15 cellular contexts compared by ENCODE assay signal in the genomic region with DNA sequence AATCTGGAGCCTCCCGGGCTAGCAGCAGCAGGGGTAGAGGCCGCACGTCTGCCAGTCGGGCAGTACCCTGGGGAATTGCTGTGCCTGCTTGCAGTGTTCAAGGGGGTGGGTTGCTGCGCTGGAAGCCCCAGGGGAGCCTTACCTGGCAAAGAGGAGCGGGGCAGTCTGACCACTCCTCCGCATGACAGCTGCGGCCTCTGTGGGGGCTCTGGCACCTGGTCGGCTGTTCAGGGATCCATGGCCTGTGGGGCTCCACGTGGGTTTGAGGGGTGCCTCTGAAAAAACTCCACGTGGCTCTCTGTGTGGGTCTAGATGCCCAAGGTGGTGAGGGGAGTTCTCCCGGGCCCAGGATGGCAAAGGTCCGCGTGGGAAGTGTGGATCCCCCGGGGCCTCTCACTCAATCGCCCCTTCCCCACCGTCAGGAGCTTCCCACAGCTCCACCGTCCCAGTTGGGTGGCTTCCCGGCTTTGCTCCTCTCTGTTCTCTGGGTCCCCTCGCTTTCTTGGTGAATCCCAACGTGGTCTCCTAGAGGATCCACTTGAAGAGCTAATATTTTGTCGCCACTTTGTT.
DNase-seq lines count a peak whose midpoint lies in the region; ATAC-seq and TF ChIP-seq lines count a peak whose summit lies in the region.
"Had no signal": no experiment of that assay in that cellular context is flagged by ENCODE, and none has a peak within 500 bp of the region (broad histone marks: within the 10 kb centered on the region; RNA-seq: fewer than 3 reads in every experiment).

No MANE protein-coding gene starts in this region.

- no peaks in the 10 kb centered on the region for H3K9me3 ChIP-seq in aorta (ENCODE audit: control insufficient read depth, low read length)
- H3K9me3 ChIP-seq: BLaER1, Caco-2, HAP-1 had no signal

- no peak for ATAC-seq in activated naive CD8-positive, alpha-beta T cell treated with anti-CD3 and anti-CD28 coated beads, Interleukin-2, amount 10 ng/mL, durations not matched to agents 7 days and 5 days (ENCODE audit: low read depth)
- ATAC-seq in aorta (ENCODE audit: low FRiP score) (peak; percentile 19), GM19035 (IDR thresholded peaks at IDR 0.05; ENCODE audit: unreplicated experiment) (no peak), HG02870 (IDR thresholded peaks at IDR 0.05; ENCODE audit: unreplicated experiment) (no peak)

- no peak overlapping the region for H3K4me3 Mint-ChIP-seq in activated naive CD8-positive, alpha-beta T cell treated with anti-CD3 and anti-CD28 coated beads, Interleukin-2, amount 10 ng/mL, durations not matched to agents 7 days and 5 days
- no peak overlapping the region for H3K4me3 Mint-ChIP-seq in activated naive CD8-positive, alpha-beta T cell treated with anti-CD3 and anti-CD28 coated beads for 36 hours
- H3K4me3 Mint-ChIP-seq in chondrocyte (ENCODE audit: unreplicated experiment), result no peak overlapping the region
- H3K4me3 Mint-ChIP-seq: CD8-positive, alpha-beta memory T cell had no signal

- no peaks in the 10 kb centered on the region for H3K36me3 ChIP-seq in aorta (ENCODE audit: control insufficient read depth in 1 of 2, insufficient read depth in 2 of 2, low read length in 1 of 2)
- H3K36me3 ChIP-seq: BLaER1, HAP-1 had no signal

- H3K27me3 ChIP-seq in aorta (ENCODE audit: control insufficient read depth in 1 of 2, insufficient read depth in 2 of 2, low read length in 1 of 2), result no peaks in the 10 kb centered on the region
- H3K27me3 ChIP-seq: BLaER1 had no signal

- POLR2A ChIA-PET in activated naive CD8-positive, alpha-beta T cell treated with anti-CD3 and anti-CD28 coated beads, Interleukin-2, amount 10 ng/mL, durations not matched to agents 7 days and 5 days (lab: Charles Lee), result no interaction called here

- H3K4me1 Mint-ChIP-seq in activated naive CD8-positive, alpha-beta T cell treated with anti-CD3 and anti-CD28 coated beads, Interleukin-2, amount 10 ng/mL, durations not matched to agents 7 days and 5 days, result no peaks in the 10 kb centered on the region
- no peaks in the 10 kb centered on the region for H3K4me1 Mint-ChIP-seq in activated naive CD8-positive, alpha-beta T cell treated with anti-CD3 and anti-CD28 coated beads for 36 hours
- H3K4me1 Mint-ChIP-seq in chondrocyte (ENCODE audit: low read depth), result no peaks in the 10 kb centered on the region
- H3K4me1 Mint-ChIP-seq: CD8-positive, alpha-beta memory T cell had no signal

- TF ChIP-seq CTCF in chondrocyte (IDR thresholded peaks at IDR 0.05), result no peak

- no peak overlapping the region for H3K27ac ChIP-seq in aorta (ENCODE audit: low read depth in 1 of 2, low read length in 2 of 2)
- H3K27ac ChIP-seq: 22Rv1, BLaER1 had no signal

- H3K4me1 ChIP-seq in aorta (ENCODE audit: control insufficient read depth in 1 of 2, insufficient read depth in 2 of 2, low read length in 2 of 2), result no peaks in the 10 kb centered on the region
- H3K4me1 ChIP-seq: BLaER1, Caco-2, HAP-1 had no signal

- peaks cover 5% of the 10 kb centered on the region for H3K9me3 Mint-ChIP-seq in activated naive CD8-positive, alpha-beta T cell treated with anti-CD3 and anti-CD28 coated beads, Interleukin-2, amount 10 ng/mL, durations not matched to agents 7 days and 5 days
- H3K9me3 Mint-ChIP-seq in activated naive CD8-positive, alpha-beta T cell treated with anti-CD3 and anti-CD28 coated beads for 36 hours, result no peaks in the 10 kb centered on the region
- H3K9me3 Mint-ChIP-seq in chondrocyte (ENCODE audit: low read depth), result peaks cover 6% of the 10 kb centered on the region

- DNase-seq in activated naive CD8-positive, alpha-beta T cell treated with anti-CD3 and anti-CD28 coated beads, Interleukin-2, amount 10 ng/mL, durations not matched to agents 7 days and 5 days, result peak; percentile 15
- DNase-seq in activated naive CD8-positive, alpha-beta T cell treated with anti-CD3 and anti-CD28 coated beads for 36 hours, result no peak
- peak; percentile 81 for DNase-seq in chondrocyte (ENCODE audit: low spot score)
- DNase-seq in posterior vena cava (ENCODE audit: low spot score), result peak; percentile 78
- no peak for DNase-seq in aorta
- DNase-seq: AML-193, Caco-2, DND-41, GDM1 had no signal

- H3K4me3 ChIP-seq in aorta (ENCODE audit: low read length in 2 of 2), result no peak overlapping the region
- H3K4me3 ChIP-seq: BLaER1, HAP-1 had no signal

- peaks cover 7% of the 10 kb centered on the region for H3K27me3 Mint-ChIP-seq in activated naive CD8-positive, alpha-beta T cell treated with anti-CD3 and anti-CD28 coated beads, Interleukin-2, amount 10 ng/mL, durations not matched to agents 7 days and 5 days
- H3K27me3 Mint-ChIP-seq in activated naive CD8-positive, alpha-beta T cell treated with anti-CD3 and anti-CD28 coated beads for 36 hours, result no peaks in the 10 kb centered on the region
- peaks cover 3% of the 10 kb centered on the region for H3K27me3 Mint-ChIP-seq in chondrocyte (ENCODE audit: low read depth)

- H3K36me3 Mint-ChIP-seq in activated naive CD8-positive, alpha-beta T cell treated with anti-CD3 and anti-CD28 coated beads, Interleukin-2, amount 10 ng/mL, durations not matched to agents 7 days and 5 days, result no peaks in the 10 kb centered on the region
- H3K36me3 Mint-ChIP-seq in activated naive CD8-positive, alpha-beta T cell treated with anti-CD3 and anti-CD28 coated beads for 36 hours, result no peaks in the 10 kb centered on the region
- no peaks in the 10 kb centered on the region for H3K36me3 Mint-ChIP-seq in chondrocyte (ENCODE audit: low read depth)

- intact Hi-C loops in posterior vena cava (cut with DNase I), result no loop called here
- intact Hi-C loops in aorta (cut with DNase I), result no loop called here

- 90% methylated on average over 22 of the region's 22 CpGs for WGBS in aorta, 2 donors

- no peak overlapping the region for H3K27ac Mint-ChIP-seq in activated naive CD8-positive, alpha-beta T cell treated with anti-CD3 and anti-CD28 coated beads, Interleukin-2, amount 10 ng/mL, durations not matched to agents 7 days and 5 days
- H3K27ac Mint-ChIP-seq in activated naive CD8-positive, alpha-beta T cell treated with anti-CD3 and anti-CD28 coated beads for 36 hours, result no peak overlapping the region
- H3K27ac Mint-ChIP-seq in chondrocyte (ENCODE audit: unreplicated experiment), result no peak overlapping the region
- H3K27ac Mint-ChIP-seq: CD8-positive, alpha-beta memory T cell had no signal

Comparison
In these comparisons a context has a peak if more than half of its experiments do, and no peak if none do; other contexts are left out.
1. DNase-seq: peak in activated naive CD8-positive, alpha-beta T cell treated with anti-CD3 and anti-CD28 coated beads, Interleukin-2, amount 10 ng/mL, durations not matched to agents 7 days and 5 days (single experiment), chondrocyte (single experiment) and posterior vena cava (single experiment); none in activated naive CD8-positive, alpha-beta T cell treated with anti-CD3 and anti-CD28 coated beads for 36 hours (single experiment) and aorta (0 of 2).